21 cellular contexts compared by ENCODE assay signal in the genomic region with DNA sequence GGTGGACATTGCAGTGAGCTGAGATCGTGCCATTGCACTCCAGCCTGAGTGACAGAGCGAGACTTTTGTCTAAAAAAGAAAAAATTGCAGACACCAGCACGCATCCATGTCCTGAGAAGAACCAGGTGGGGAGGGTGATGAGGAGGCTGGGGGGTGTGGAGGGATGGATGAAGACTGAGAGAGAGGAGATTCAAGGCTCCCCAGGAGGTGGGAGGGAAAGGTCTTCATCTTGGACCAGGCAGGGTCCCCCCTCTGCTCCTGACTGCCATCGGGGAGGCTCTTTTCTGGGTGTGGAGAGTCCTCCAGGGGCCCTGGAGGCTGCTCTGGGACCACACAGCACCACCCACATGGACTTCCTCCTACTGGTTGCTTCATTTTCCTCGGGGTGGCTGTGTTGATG. TPM values are rescaled to one million over a fixed set of nuclear protein-coding genes. Genes with fewer than 3 reads are reported as not detected.
DNase-seq lines count a peak whose midpoint lies in the region; ATAC-seq and TF ChIP-seq lines count a peak whose summit lies in the region.
"Had no signal": no experiment of that assay in that cellular context is flagged by ENCODE, and none has a peak within 500 bp of the region (broad histone marks: within the 10 kb centered on the region; RNA-seq: fewer than 3 reads in every experiment).

No MANE protein-coding gene starts in this region.

- H3K4me1 ChIP-seq in CD8-positive, alpha-beta T cell (ENCODE audit: insufficient read depth, low read length): no peaks in the 10 kb centered on the region
- no peaks in the 10 kb centered on the region for H3K4me1 ChIP-seq in osteoblast (ENCODE audit: insufficient read depth, low read length)
- H3K4me1 ChIP-seq in left ventricle myocardium inferior: no peaks in the 10 kb centered on the region
- H3K4me1 ChIP-seq: SJCRH30 had no signal

- H4K20me1 ChIP-seq in osteoblast (ENCODE audit: insufficient read depth, low read length): no peaks in the 10 kb centered on the region

- H3K4me3 Mint-ChIP-seq in CD8-positive, alpha-beta T cell: peak overlapping the region; percentile 42
- peak overlapping the region; percentile 70 for H3K4me3 Mint-ChIP-seq in activated T-helper 17 cell treated with anti-CD3 and anti-CD28 coated beads, Interleukin-2, amount 50 U/mL, for 72 hours
- H3K4me3 Mint-ChIP-seq: IgD-negative memory B cell had no signal

- TF ChIP-seq CTCF in CD8-positive, alpha-beta T cell (IDR thresholded peaks at IDR 0.05): no peak
- TF ChIP-seq CTCF in osteoblast (IDR thresholded peaks at IDR 0.05; ENCODE audit: extremely low read depth, low read depth, low read length) (no peak), left ventricle myocardium inferior (IDR thresholded peaks at IDR 0.05; ENCODE audit: borderline replicate concordance) (no peak)

- no peaks in the 10 kb centered on the region for H3K4me1 Mint-ChIP-seq in CD8-positive, alpha-beta T cell (ENCODE audit: low read depth)
- H3K4me1 Mint-ChIP-seq in activated T-helper 17 cell treated with anti-CD3 and anti-CD28 coated beads, Interleukin-2, amount 50 U/mL, for 72 hours: peaks cover 14% of the 10 kb centered on the region
- H3K4me1 Mint-ChIP-seq: IgD-negative memory B cell had no signal

- no peak overlapping the region for H3K27ac ChIP-seq in CD8-positive, alpha-beta T cell (ENCODE audit: low read depth, low read length)
- H3K27ac ChIP-seq in KOPT-K1 (ENCODE audit: low read depth, low read length, poor library complexity, severe bottlenecking): peak overlapping the region; percentile 83
- no peak overlapping the region for H3K27ac ChIP-seq in osteoblast (ENCODE audit: low read depth, low read length)
- no peak overlapping the region for H3K27ac ChIP-seq in left ventricle myocardium inferior (replicated peaks)
- H3K27ac ChIP-seq: PC-9, RWPE1, SJCRH30 had no signal

- H3K4me2 ChIP-seq in osteoblast (ENCODE audit: insufficient read depth, low read length): no peak overlapping the region
- H3K4me2 ChIP-seq: PC-9 had no signal

- no peak overlapping the region for H3K4me3 ChIP-seq in CD8-positive, alpha-beta T cell (ENCODE audit: low read depth, low read length)
- H3K4me3 ChIP-seq in osteoblast (ENCODE audit: insufficient read depth, low read length) (no peak overlapping the region), left ventricle myocardium inferior (no peak overlapping the region)
- H3K4me3 ChIP-seq: PC-9, SJCRH30 had no signal

- H3K27ac Mint-ChIP-seq in CD8-positive, alpha-beta T cell: no peak overlapping the region
- peak overlapping the region; percentile 56 for H3K27ac Mint-ChIP-seq in activated T-helper 17 cell treated with anti-CD3 and anti-CD28 coated beads, Interleukin-2, amount 50 U/mL, for 72 hours
- H3K27ac Mint-ChIP-seq: IgD-negative memory B cell had no signal

- no peak for ATAC-seq in CD8-positive, alpha-beta T cell
- ATAC-seq in activated T-helper 17 cell treated with anti-CD3 and anti-CD28 coated beads, Interleukin-2, amount 50 U/mL, for 72 hours (replicated peaks): no peak
- ATAC-seq in HG03097 (IDR thresholded peaks at IDR 0.05; ENCODE audit: low FRiP score, unreplicated experiment): no peak
- ATAC-seq: HCT116 had no signal

- CTCF ChIA-PET in CD8-positive, alpha-beta T cell (lab: Charles Lee): no interaction called here

- DNase-seq in CD8-positive, alpha-beta T cell: no peak
- peak; percentile 14 for DNase-seq in osteoblast (ENCODE audit: insufficient read length, low spot score, missing footprints)
- no peak for DNase-seq in activated CD4-positive, alpha-beta T cell treated with anti-CD3 and anti-CD28 coated beads, Interleukin-2, amount 50 U/mL, for 4 hours
- no peak for DNase-seq in left ventricle myocardium inferior
- DNase-seq: ACHN, AML-193, Calu3, GOT3, NCI-H1417 treated with DMSO at 0.1 percent for 48 hours, NCI-H187 treated with DMSO at 0.1 percent for 48 hours, NCI-H2227 treated with DMSO at 0.1 percent for 48 hours, NCI-H524, NCI-H82, PC-9, SJCRH30 had no signal

- H2AFZ ChIP-seq in osteoblast (ENCODE audit: low read length): no peak overlapping the region
- H2AFZ ChIP-seq: PC-9 had no signal

- no peaks in the 10 kb centered on the region for H3K36me3 ChIP-seq in CD8-positive, alpha-beta T cell (ENCODE audit: insufficient read depth, low read length)
- H3K36me3 ChIP-seq in KOPT-K1 (ENCODE audit: insufficient read depth, low read length) (peaks cover 42% of the 10 kb centered on the region; the same call in 1 of the 2 replicates), osteoblast (ENCODE audit: insufficient read depth, low read length) (no peaks in the 10 kb centered on the region), left ventricle myocardium inferior (no peaks in the 10 kb centered on the region)
- H3K36me3 ChIP-seq: SJCRH30 had no signal

- intact Hi-C loops in CD8-positive, alpha-beta T cell (cut with DNase I, micrococcal nuclease): no loop called here
- intact Hi-C loops in left ventricle myocardium inferior (cut with micrococcal nuclease): no loop called here

- H3K79me2 ChIP-seq in osteoblast (ENCODE audit: insufficient read depth, low read length): no peaks in the 10 kb centered on the region

- no peaks in the 10 kb centered on the region for H3K9me3 ChIP-seq in CD8-positive, alpha-beta T cell (ENCODE audit: low read length)
- H3K9me3 ChIP-seq in KOPT-K1 (ENCODE audit: insufficient read depth, low read length, poor library complexity, severe bottlenecking): no peaks in the 10 kb centered on the region
- H3K9me3 ChIP-seq in osteoblast (ENCODE audit: low read depth, low read length): no peaks in the 10 kb centered on the region
- peaks cover under 1% of the 10 kb centered on the region for H3K9me3 ChIP-seq in left ventricle myocardium inferior (replicated peaks)
- H3K9me3 ChIP-seq: SJCRH30 had no signal

- no peaks in the 10 kb centered on the region for H3K27me3 ChIP-seq in CD8-positive, alpha-beta T cell (ENCODE audit: insufficient read depth, low read length)
- H3K27me3 ChIP-seq in osteoblast (ENCODE audit: insufficient read depth, low read length) (no peaks in the 10 kb centered on the region), left ventricle myocardium inferior (ENCODE audit: low read depth) (peaks cover 8% of the 10 kb centered on the region)
- H3K27me3 ChIP-seq: SJCRH30 had no signal

- no peaks in the 10 kb centered on the region for H3K27me3 Mint-ChIP-seq in CD8-positive, alpha-beta T cell (ENCODE audit: low read depth)
- H3K27me3 Mint-ChIP-seq in activated T-helper 17 cell treated with anti-CD3 and anti-CD28 coated beads, Interleukin-2, amount 50 U/mL, for 72 hours: no peaks in the 10 kb centered on the region
- H3K27me3 Mint-ChIP-seq: IgD-negative memory B cell had no signal

- H3K9me3 Mint-ChIP-seq in CD8-positive, alpha-beta T cell: no peaks in the 10 kb centered on the region
- no peaks in the 10 kb centered on the region for H3K9me3 Mint-ChIP-seq in activated T-helper 17 cell treated with anti-CD3 and anti-CD28 coated beads, Interleukin-2, amount 50 U/mL, for 72 hours
- H3K9me3 Mint-ChIP-seq: IgD-negative memory B cell had no signal

- H3K36me3 Mint-ChIP-seq in CD8-positive, alpha-beta T cell: no peaks in the 10 kb centered on the region
- H3K36me3 Mint-ChIP-seq in activated T-helper 17 cell treated with anti-CD3 and anti-CD28 coated beads, Interleukin-2, amount 50 U/mL, for 72 hours (ENCODE audit: low read depth): peaks cover 2% of the 10 kb centered on the region

- POLR2A ChIA-PET in CD8-positive, alpha-beta T cell (lab: Charles Lee): no interaction called here

RNA-seq across cellular contexts. Expression of a gene that starts 1.5 kb away (rescaled TPM):
- total RNA-seq in CD8-positive, alpha-beta T cell: 1 to 10 TPM; 3.4 to 3.7 TPM
- 10 to 100 TPM in 1 of 2 donors, 1 to 10 TPM in 1; 7.2 to 17.3 TPM for total RNA-seq in activated T-helper 17 cell treated with anti-CD3 and anti-CD28 coated beads, Interleukin-2, amount 50 U/mL, for 72 hours
- total RNA-seq in osteoblast (5.1 and 5.6 TPM in 2 replicates), left ventricle myocardium inferior (0.36 TPM)

RNA-seq across cellular contexts. Expression of a gene that starts 30.8 kb away (rescaled TPM):
- total RNA-seq in CD8-positive, alpha-beta T cell: not detected
- total RNA-seq in activated T-helper 17 cell treated with anti-CD3 and anti-CD28 coated beads, Interleukin-2, amount 50 U/mL, for 72 hours: not detected
- under 0.01 TPM in 2 replicates for total RNA-seq in osteoblast
- not detected for total RNA-seq in left ventricle myocardium inferior
- total RNA-seq: Calu3, PC-9, SJCRH30 had no signal
